ENCODE assay signal across 1 cellular context in genomic region chr19:27792576-27793127, GRCh38.
TF ChIP-seq lines count a peak whose summit lies in the region.

No MANE protein-coding gene starts in this region.

TF ChIP-seq in HepG2, 621 proteins besides CTCF, POLR2A, EP300 and RAD21 (continued from another document):
- TF ChIP-seq, protein P1, sequence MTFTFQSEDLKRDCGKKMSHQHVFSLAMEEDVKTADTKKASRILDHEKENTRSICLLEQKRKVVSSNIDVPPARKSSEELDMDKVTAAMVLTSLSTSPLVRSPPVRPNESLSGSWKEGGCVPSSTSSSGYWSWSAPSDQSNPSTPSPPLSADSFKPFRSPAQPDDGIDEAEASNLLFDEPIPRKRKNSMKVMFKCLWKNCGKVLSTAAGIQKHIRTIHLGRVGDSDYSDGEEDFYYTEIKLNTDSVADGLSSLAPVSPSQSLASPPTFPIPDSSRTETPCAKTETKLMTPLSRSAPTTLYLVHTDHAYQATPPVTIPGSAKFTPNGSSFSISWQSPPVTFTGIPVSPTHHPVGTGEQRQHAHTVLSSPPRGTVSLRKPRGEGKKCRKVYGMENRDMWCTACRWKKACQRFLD (CRISPR knock-in tag; IDR thresholded peaks at IDR 0.05; ENCODE audit: borderline replicate concordance): no peak
- TF ChIP-seq BRCA1 (CRISPR knock-in tag; IDR thresholded peaks at IDR 0.05) (no peak), SRSF1 (optimal IDR thresholded peaks at IDR 0.05; ENCODE audit: low read depth, low read length) (no peak), PHF8 (CRISPR knock-in tag; IDR thresholded peaks at IDR 0.05) (no peak)
TF ChIP-seq in HepG2: peak in this region for 0.
